In genomic region chr3:111071257-111072015, GRCh38 we compare ENCODE assay signal across 8 cellular contexts. TPM values are rescaled to one million over a fixed set of nuclear protein-coding genes. Genes with fewer than 3 reads are reported as not detected.
DNase-seq lines count a peak whose midpoint lies in the region; ATAC-seq and TF ChIP-seq lines count a peak whose summit lies in the region.

NECTIN3 (plus strand) TSS chr3:111071816; CDS start chr3:111072018, 202 bp downstream.

- H3K4me1 ChIP-seq in right lobe of liver, result peaks cover 0 to 10% (median 2%) of the 10 kb centered on the region in 4 donors

- peak; percentile 83 for ATAC-seq in GM18511 (IDR thresholded peaks at IDR 0.05; ENCODE audit: unreplicated experiment)
- ATAC-seq in HG02943 (IDR thresholded peaks at IDR 0.05; ENCODE audit: low read depth, unreplicated experiment), result peak; percentile 61
- peak; percentile 91 to 97 (median 92) for ATAC-seq in right lobe of liver

- no peaks in the 10 kb centered on the region for H3K9me3 ChIP-seq in right lobe of liver

- intact Hi-C loops in right lobe of liver (cut with DNase I), result loop anchor here in 1 of 2 donors (10.0 kb wide), 1 partner anchor 57 kb away; no protein-coding TSS in a partner anchor

- H3K4me3 ChIP-seq in right lobe of liver, result peak within 1 kb of the TSS; percentile 81 to 87 (median 82)

- DNase-seq in NCI-H460 (ENCODE audit: extremely low read depth, low read depth) (peak; percentile 58), right lobe of liver (peak; percentile 96 to 98 (median 98)), UCSD-AML1 (lab: John Stamatoyannopoulos, UW; ENCODE audit: unreplicated experiment) (no peak)
- peak; percentile 70 to 75 for DNase-seq in activated CD8-positive, alpha-beta memory T cell treated with anti-CD3 and anti-CD28 coated beads for 4 hours (ENCODE audit: low read depth in 2 of 2)
- DNase-seq in effector CD4-positive, alpha-beta T cell, result peak; percentile 81
- DNase-seq in stimulated activated CD4-positive, alpha-beta T cell treated with anti-CD3 and anti-CD28 coated beads, Interleukin-2, amount 100 ng/mL, for 4 hours (ENCODE audit: low read depth), result peak; percentile 83

- H3K27me3 ChIP-seq in right lobe of liver, result no peaks in the 10 kb centered on the region

- no peaks in the 10 kb centered on the region for H3K36me3 ChIP-seq in right lobe of liver

- peak within 1 kb of the TSS; percentile 82 to 96 (median 94) for H3K27ac ChIP-seq in right lobe of liver

- TF ChIP-seq POLR2A in right lobe of liver (IDR thresholded peaks at IDR 0.05), result peak; percentile 60

- WGBS in right lobe of liver (ENCODE audit: insufficient coverage, low coverage, low lambda C conversion rate, missing lambda C conversion rate), result under 1% methylated on average over 32 of the region's 77 CpGs

- TF ChIP-seq CTCF in right lobe of liver (IDR thresholded peaks at IDR 0.05), result no peak

RNA-seq across cellular contexts. Expression of gene NECTIN3, which starts in this region (rescaled TPM):
- 2.2 and 3.8 TPM in 2 replicates for total RNA-seq in NCI-H460 (2014; rRNA removed; shearing (Covaris generic))
- polyA plus RNA-seq in NCI-H460 (2014; cell fraction: nucleus; rRNA removed), result 0.50 and 2.7 TPM in 2 replicates
- 10 to 100 TPM; 15.1 to 31.0 (median 23.1) TPM for total RNA-seq in right lobe of liver
